In the genomic region with DNA sequence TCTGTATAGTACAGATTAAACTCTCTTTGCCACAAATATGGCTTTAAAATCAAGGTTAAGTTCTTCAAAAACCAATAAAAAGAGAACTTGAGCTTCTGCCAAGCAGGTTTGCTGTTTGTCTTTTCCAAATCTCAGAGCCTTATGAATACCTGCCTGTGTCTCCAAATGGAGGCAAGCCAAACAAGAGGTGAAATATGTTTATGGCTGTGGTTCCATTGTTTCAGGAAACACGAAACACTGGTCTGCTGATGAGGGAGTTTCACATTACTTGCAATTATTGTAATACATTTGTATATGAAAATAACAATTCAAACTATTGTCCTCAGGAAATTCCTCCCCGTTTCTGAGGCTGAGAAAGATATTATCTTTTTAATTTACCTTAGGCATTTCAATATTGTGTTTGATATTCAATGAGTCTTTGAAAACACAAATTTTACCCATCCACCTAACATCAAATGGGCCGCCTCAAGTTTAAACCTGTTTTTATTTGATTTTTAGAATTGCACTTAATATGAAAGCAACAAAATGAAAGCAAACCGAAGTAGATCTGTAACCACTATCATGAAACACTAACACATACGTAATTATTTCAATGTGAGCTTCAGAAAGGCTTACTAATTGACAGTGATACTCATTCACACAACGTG, we compare ENCODE assay signal across 2 cellular contexts.
TF ChIP-seq lines count a peak whose summit lies in the region.

No MANE protein-coding gene starts in this region.

TF ChIP-seq in H1, 55 proteins besides CTCF, POLR2A, EP300 and RAD21:
- TF ChIP-seq SIX5 (IDR thresholded peaks at IDR 0.05; ENCODE audit: low read depth, low read length) = no peak
- no peak for TF ChIP-seq CHD1 (IDR thresholded peaks at IDR 0.05; ENCODE audit: low read depth, low read length)
- TF ChIP-seq SRF (IDR thresholded peaks at IDR 0.05; ENCODE audit: low read depth, low read length) = no peak
- no peak for TF ChIP-seq RBBP5 (IDR thresholded peaks at IDR 0.05; ENCODE audit: borderline replicate concordance, low read depth, low read length)
- no peak for TF ChIP-seq ATF2 (IDR thresholded peaks at IDR 0.05; ENCODE audit: low read length)
- TF ChIP-seq ASH2L (IDR thresholded peaks at IDR 0.05; ENCODE audit: low read length) = no peak
- no peak for TF ChIP-seq KDM1A (IDR thresholded peaks at IDR 0.05; ENCODE audit: borderline replicate concordance, low read length)
- TF ChIP-seq, protein P1, sequence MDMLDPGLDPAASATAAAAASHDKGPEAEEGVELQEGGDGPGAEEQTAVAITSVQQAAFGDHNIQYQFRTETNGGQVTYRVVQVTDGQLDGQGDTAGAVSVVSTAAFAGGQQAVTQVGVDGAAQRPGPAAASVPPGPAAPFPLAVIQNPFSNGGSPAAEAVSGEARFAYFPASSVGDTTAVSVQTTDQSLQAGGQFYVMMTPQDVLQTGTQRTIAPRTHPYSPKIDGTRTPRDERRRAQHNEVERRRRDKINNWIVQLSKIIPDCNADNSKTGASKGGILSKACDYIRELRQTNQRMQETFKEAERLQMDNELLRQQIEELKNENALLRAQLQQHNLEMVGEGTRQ (IDR thresholded peaks at IDR 0.05; ENCODE audit: low read length) = no peak
- no peak for TF ChIP-seq TAF1 (IDR thresholded peaks at IDR 0.05; ENCODE audit: low read depth, low read length)
- no peak for TF ChIP-seq MAFK (IDR thresholded peaks at IDR 0.05; ENCODE audit: low read depth, low read length)
- TF ChIP-seq TBP (IDR thresholded peaks at IDR 0.05; ENCODE audit: low read depth, low read length) = no peak
- no peak for TF ChIP-seq CHD2 (IDR thresholded peaks at IDR 0.05; ENCODE audit: low read length)
- no peak for TF ChIP-seq NANOG (IDR thresholded peaks at IDR 0.05; ENCODE audit: insufficient read depth, low read depth, low read length, poor library complexity, severe bottlenecking)
- no peak for TF ChIP-seq SAP30 (IDR thresholded peaks at IDR 0.05; ENCODE audit: insufficient read depth, insufficient replicate concordance, low read length)
- no peak for TF ChIP-seq ZNF274 (IDR thresholded peaks at IDR 0.05; ENCODE audit: borderline replicate concordance, extremely low read depth, low read length)
- no peak for TF ChIP-seq RFX5 (IDR thresholded peaks at IDR 0.05; ENCODE audit: borderline replicate concordance, low read depth, low read length)
- no peak for TF ChIP-seq SP4 (IDR thresholded peaks at IDR 0.05; ENCODE audit: low read length)

TF ChIP-seq in GM12891, 5 proteins besides CTCF, POLR2A, EP300 and RAD21:
- TF ChIP-seq SPI1 (IDR thresholded peaks at IDR 0.05; ENCODE audit: low read depth, low read length) = no peak
- no peak for TF ChIP-seq POLR2AphosphoS5 (IDR thresholded peaks at IDR 0.05; ENCODE audit: low read depth, low read length)
- no peak for TF ChIP-seq POU2F2 (IDR thresholded peaks at IDR 0.05; ENCODE audit: low read depth, low read length)
- no peak for TF ChIP-seq TAF1 (IDR thresholded peaks at IDR 0.05; ENCODE audit: low read depth, low read length)
- TF ChIP-seq PAX5 (IDR thresholded peaks at IDR 0.05; ENCODE audit: insufficient read depth, low read length, severe bottlenecking) = no peak
